ENCODE assay signal across 1 cellular context in the genomic region with DNA sequence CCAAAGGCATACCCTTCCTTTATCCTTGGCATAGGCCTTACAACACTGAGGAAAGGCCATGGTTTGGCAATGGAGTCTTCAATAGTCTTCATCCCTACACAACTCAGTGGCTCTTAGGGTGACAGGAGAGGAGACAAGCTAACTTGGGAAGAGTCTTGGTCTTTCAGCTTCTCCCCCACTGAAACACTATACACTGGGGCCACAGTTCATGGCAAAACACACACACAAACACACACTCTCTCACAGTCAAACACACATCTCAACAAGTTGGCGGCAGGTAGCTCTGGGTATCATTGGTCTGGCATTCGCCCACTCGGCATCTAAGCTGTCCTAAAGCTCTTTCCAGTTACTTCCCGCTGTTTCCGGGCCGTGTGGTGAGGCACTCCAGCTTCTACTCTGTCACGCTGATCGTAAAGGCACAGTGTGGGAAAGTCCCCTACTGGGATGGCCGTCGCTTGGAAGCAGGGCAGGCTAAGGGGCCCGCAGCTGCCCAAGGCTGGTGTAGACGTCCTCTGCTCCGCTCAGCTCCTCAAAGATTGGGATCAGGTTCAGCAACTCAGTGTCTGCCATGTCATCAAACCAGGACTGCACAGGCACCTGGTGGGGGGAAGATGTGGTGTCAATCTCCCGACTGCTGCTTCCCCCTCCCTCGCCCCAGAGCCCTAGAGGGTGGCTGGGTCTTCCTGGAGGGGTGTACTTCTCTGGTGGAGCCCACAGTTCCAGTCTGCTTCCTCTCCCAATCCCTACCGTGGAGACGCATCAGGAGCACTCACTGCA.
TF ChIP-seq lines count a peak whose summit lies in the region.

No MANE protein-coding gene starts in this region.

TF ChIP-seq in HepG2, 621 proteins besides CTCF, POLR2A, EP300 and RAD21:
- no peak for TF ChIP-seq SETDB1 (CRISPR knock-in tag; IDR thresholded peaks at IDR 0.05; ENCODE audit: borderline replicate concordance)
- TF ChIP-seq EHMT2 (IDR thresholded peaks at IDR 0.05; ENCODE audit: borderline replicate concordance, low read depth, low read length) = no peak
- TF ChIP-seq BRCA1 (CRISPR knock-in tag; IDR thresholded peaks at IDR 0.05) = no peak
- TF ChIP-seq, protein P1, sequence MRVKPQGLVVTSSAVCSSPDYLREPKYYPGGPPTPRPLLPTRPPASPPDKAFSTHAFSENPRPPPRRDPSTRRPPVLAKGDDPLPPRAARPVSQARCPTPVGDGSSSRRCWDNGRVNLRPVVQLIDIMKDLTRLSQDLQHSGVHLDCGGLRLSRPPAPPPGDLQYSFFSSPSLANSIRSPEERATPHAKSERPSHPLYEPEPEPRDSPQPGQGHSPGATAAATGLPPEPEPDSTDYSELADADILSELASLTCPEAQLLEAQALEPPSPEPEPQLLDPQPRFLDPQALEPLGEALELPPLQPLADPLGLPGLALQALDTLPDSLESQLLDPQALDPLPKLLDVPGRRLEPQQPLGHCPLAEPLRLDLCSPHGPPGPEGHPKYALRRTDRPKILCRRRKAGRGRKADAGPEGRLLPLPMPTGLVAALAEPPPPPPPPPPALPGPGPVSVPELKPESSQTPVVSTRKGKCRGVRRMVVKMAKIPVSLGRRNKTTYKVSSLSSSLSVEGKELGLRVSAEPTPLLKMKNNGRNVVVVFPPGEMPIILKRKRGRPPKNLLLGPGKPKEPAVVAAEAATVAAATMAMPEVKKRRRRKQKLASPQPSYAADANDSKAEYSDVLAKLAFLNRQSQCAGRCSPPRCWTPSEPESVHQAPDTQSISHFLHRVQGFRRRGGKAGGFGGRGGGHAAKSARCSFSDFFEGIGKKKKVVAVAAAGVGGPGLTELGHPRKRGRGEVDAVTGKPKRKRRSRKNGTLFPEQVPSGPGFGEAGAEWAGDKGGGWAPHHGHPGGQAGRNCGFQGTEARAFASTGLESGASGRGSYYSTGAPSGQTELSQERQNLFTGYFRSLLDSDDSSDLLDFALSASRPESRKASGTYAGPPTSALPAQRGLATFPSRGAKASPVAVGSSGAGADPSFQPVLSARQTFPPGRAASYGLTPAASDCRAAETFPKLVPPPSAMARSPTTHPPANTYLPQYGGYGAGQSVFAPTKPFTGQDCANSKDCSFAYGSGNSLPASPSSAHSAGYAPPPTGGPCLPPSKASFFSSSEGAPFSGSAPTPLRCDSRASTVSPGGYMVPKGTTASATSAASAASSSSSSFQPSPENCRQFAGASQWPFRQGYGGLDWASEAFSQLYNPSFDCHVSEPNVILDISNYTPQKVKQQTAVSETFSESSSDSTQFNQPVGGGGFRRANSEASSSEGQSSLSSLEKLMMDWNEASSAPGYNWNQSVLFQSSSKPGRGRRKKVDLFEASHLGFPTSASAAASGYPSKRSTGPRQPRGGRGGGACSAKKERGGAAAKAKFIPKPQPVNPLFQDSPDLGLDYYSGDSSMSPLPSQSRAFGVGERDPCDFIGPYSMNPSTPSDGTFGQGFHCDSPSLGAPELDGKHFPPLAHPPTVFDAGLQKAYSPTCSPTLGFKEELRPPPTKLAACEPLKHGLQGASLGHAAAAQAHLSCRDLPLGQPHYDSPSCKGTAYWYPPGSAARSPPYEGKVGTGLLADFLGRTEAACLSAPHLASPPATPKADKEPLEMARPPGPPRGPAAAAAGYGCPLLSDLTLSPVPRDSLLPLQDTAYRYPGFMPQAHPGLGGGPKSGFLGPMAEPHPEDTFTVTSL (CRISPR knock-in tag; IDR thresholded peaks at IDR 0.05; ENCODE audit: borderline replicate concordance) = no peak
- no peak for TF ChIP-seq ELF3 (CRISPR knock-in tag; IDR thresholded peaks at IDR 0.05)
- no peak for TF ChIP-seq SP2 (CRISPR knock-in tag; IDR thresholded peaks at IDR 0.05)
- TF ChIP-seq KMT2B (CRISPR knock-in tag; IDR thresholded peaks at IDR 0.05) = no peak
- TF ChIP-seq, protein P2, sequence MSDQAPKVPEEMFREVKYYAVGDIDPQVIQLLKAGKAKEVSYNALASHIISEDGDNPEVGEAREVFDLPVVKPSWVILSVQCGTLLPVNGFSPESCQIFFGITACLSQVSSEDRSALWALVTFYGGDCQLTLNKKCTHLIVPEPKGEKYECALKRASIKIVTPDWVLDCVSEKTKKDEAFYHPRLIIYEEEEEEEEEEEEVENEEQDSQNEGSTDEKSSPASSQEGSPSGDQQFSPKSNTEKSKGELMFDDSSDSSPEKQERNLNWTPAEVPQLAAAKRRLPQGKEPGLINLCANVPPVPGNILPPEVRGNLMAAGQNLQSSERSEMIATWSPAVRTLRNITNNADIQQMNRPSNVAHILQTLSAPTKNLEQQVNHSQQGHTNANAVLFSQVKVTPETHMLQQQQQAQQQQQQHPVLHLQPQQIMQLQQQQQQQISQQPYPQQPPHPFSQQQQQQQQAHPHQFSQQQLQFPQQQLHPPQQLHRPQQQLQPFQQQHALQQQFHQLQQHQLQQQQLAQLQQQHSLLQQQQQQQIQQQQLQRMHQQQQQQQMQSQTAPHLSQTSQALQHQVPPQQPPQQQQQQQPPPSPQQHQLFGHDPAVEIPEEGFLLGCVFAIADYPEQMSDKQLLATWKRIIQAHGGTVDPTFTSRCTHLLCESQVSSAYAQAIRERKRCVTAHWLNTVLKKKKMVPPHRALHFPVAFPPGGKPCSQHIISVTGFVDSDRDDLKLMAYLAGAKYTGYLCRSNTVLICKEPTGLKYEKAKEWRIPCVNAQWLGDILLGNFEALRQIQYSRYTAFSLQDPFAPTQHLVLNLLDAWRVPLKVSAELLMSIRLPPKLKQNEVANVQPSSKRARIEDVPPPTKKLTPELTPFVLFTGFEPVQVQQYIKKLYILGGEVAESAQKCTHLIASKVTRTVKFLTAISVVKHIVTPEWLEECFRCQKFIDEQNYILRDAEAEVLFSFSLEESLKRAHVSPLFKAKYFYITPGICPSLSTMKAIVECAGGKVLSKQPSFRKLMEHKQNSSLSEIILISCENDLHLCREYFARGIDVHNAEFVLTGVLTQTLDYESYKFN (CRISPR knock-in tag; conservative IDR thresholded peaks at IDR 0.05) = no peak
- TF ChIP-seq, protein P3, sequence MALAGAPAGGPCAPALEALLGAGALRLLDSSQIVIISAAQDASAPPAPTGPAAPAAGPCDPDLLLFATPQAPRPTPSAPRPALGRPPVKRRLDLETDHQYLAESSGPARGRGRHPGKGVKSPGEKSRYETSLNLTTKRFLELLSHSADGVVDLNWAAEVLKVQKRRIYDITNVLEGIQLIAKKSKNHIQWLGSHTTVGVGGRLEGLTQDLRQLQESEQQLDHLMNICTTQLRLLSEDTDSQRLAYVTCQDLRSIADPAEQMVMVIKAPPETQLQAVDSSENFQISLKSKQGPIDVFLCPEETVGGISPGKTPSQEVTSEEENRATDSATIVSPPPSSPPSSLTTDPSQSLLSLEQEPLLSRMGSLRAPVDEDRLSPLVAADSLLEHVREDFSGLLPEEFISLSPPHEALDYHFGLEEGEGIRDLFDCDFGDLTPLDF (CRISPR knock-in tag; IDR thresholded peaks at IDR 0.05) = no peak
- TF ChIP-seq, protein P4, sequence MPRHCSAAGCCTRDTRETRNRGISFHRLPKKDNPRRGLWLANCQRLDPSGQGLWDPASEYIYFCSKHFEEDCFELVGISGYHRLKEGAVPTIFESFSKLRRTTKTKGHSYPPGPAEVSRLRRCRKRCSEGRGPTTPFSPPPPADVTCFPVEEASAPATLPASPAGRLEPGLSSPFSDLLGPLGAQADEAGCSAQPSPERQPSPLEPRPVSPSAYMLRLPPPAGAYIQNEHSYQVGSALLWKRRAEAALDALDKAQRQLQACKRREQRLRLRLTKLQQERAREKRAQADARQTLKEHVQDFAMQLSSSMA (CRISPR knock-in tag; IDR thresholded peaks at IDR 0.05) = no peak
- no peak for TF ChIP-seq ZNF367 (CRISPR knock-in tag; IDR thresholded peaks at IDR 0.05; ENCODE audit: borderline replicate concordance)
- TF ChIP-seq, protein P5, sequence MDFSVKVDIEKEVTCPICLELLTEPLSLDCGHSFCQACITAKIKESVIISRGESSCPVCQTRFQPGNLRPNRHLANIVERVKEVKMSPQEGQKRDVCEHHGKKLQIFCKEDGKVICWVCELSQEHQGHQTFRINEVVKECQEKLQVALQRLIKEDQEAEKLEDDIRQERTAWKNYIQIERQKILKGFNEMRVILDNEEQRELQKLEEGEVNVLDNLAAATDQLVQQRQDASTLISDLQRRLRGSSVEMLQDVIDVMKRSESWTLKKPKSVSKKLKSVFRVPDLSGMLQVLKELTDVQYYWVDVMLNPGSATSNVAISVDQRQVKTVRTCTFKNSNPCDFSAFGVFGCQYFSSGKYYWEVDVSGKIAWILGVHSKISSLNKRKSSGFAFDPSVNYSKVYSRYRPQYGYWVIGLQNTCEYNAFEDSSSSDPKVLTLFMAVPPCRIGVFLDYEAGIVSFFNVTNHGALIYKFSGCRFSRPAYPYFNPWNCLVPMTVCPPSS (IDR thresholded peaks at IDR 0.05) = no peak
- TF ChIP-seq TCF7L2 (IDR thresholded peaks at IDR 0.05; ENCODE audit: low read depth, low read length) = no peak
- no peak for TF ChIP-seq ZNF20 (CRISPR knock-in tag; IDR thresholded peaks at IDR 0.05)
- TF ChIP-seq FOXM1 (CRISPR knock-in tag; IDR thresholded peaks at IDR 0.05) = no peak
- no peak for TF ChIP-seq ZNF530 (CRISPR knock-in tag; IDR thresholded peaks at IDR 0.05; ENCODE audit: low read depth)
- TF ChIP-seq KDM2A (CRISPR knock-in tag; IDR thresholded peaks at IDR 0.05; ENCODE audit: borderline replicate concordance, low read depth) = no peak
- no peak for TF ChIP-seq GABPB1 (CRISPR knock-in tag; IDR thresholded peaks at IDR 0.05)
- TF ChIP-seq ZNF263 (CRISPR knock-in tag; IDR thresholded peaks at IDR 0.05) = no peak
